Comparison of ENCODE assay signal across 14 cellular contexts in the genomic region with DNA sequence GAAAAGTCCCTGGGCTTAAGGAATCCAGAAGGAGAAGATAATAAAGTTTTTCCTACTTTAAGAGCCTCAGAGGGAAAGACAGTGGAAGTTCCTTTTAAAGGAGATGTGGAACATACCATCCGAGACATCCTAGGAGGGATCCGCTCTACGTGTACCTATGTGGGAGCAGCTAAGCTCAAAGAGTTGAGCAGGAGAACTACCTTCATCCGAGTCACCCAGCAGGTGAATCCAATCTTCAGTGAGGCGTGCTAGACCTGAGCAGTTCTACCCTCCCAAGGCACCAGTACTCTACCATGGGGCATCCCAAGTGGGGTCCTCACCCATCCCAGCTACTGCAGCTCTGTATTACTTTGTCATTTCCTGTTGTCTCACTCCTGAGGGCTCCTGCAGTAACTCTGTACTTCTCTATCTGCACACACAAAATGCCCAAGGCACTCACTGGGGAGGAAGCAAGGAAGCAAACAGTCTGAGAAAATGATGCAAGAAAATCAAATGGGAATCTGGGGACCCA. TPM values are rescaled to one million over a fixed set of nuclear protein-coding genes. Genes with fewer than 3 reads are reported as not detected.
DNase-seq lines count a peak whose midpoint lies in the region; ATAC-seq, FAIRE-seq and TF ChIP-seq lines count a peak whose summit lies in the region.
"Had no signal": no experiment of that assay in that cellular context is flagged by ENCODE, and none has a peak within 500 bp of the region (broad histone marks: within the 10 kb centered on the region; RNA-seq: fewer than 3 reads in every experiment).

No MANE protein-coding gene starts in this region.

- TF ChIP-seq EP300 in HepG2 (IDR thresholded peaks at IDR 0.05; ENCODE audit: low read depth in 2 of 2, low read length in 2 of 2): no peak
- no peak for TF ChIP-seq EP300 in HepG2 (CRISPR knock-in tag; IDR thresholded peaks at IDR 0.05; ENCODE audit: borderline replicate concordance)

- peaks cover 73 to 96% (median 91%) of the 10 kb centered on the region in 3 donors for H3K4me1 Mint-ChIP-seq in CD8-positive, alpha-beta memory T cell
- peaks cover 59% of the 10 kb centered on the region for H3K4me1 Mint-ChIP-seq in activated CD8-positive, alpha-beta T cell treated with anti-CD3 and anti-CD28 coated beads, Interleukin-2, amount 10 ng/mL, durations not matched to agents 7 days and 5 days (ENCODE audit: low read depth)

- 0 out of 2 replicates have a peak, but pooled peaks cover 3% of the 10 kb centered on the region for H4K20me1 ChIP-seq in HepG2 (ENCODE audit: insufficient read depth, low read length)

- H3K9me3 Mint-ChIP-seq in CD8-positive, alpha-beta memory T cell: no peaks in the 10 kb centered on the region
- no peaks in the 10 kb centered on the region for H3K9me3 Mint-ChIP-seq in activated CD8-positive, alpha-beta T cell treated with anti-CD3 and anti-CD28 coated beads, Interleukin-2, amount 10 ng/mL, durations not matched to agents 7 days and 5 days (ENCODE audit: insufficient read depth)

- peaks cover 70% of the 10 kb centered on the region for H3K36me3 ChIP-seq in CD8-positive, alpha-beta memory T cell (ENCODE audit: insufficient read depth, low read length)
- peaks cover 44 to 70% of the 10 kb centered on the region in 2 experiments for H3K36me3 ChIP-seq in HepG2 (replicated peaks in 1 of 2; ENCODE audit: control insufficient read depth in 1 of 2, insufficient read depth in 2 of 2, low read length in 2 of 2)

- CTCF ChIA-PET in CD8-positive, alpha-beta memory T cell (lab: Charles Lee): interaction anchor here (1.5 to 12.1 kb wide), 4 partner anchors 22 to 193 kb away, joined by 6 to 146 read pairs (median 6); a partner anchor contains a TSS
- CTCF ChIA-PET in activated CD8-positive, alpha-beta T cell treated with anti-CD3 and anti-CD28 coated beads, Interleukin-2, amount 10 ng/mL, durations not matched to agents 7 days and 5 days (lab: Charles Lee): interaction anchor here (0.7 to 21.9 kb wide), 6 partner anchors 8 to 193 kb away, joined by 3 to 801 read pairs (median 4); a partner anchor contains a TSS
- CTCF ChIA-PET in HepG2 (lab: Yijun Ruan, JAX; ENCODE audit: low intra/inter-chr PET ratio, low total read pairs): no interaction called here

- no peak overlapping the region for H2AFZ ChIP-seq in HepG2 (ENCODE audit: low read length)

- TF ChIP-seq POLR2A in HepG2 (IDR thresholded peaks at IDR 0.05; ENCODE audit: insufficient read depth in 1 of 2, low read depth in 2 of 2, low read length in 2 of 2): no peak; a peak in 1 of 4 replicates

- H3K27ac ChIP-seq in 22Rv1: peak overlapping the region; percentile 17; the same call in 1 of the 2 replicates
- no peak overlapping the region for H3K27ac ChIP-seq in CD8-positive, alpha-beta memory T cell (ENCODE audit: low read depth, low read length)
- H3K27ac ChIP-seq in HepG2 (ENCODE audit: extremely low read length, insufficient read depth, low read length): no peak overlapping the region

- no peak for TF ChIP-seq RAD21 in HepG2 (CRISPR knock-in tag; IDR thresholded peaks at IDR 0.05)

- no peak for DNase-seq in CD8-positive, alpha-beta memory T cell
- DNase-seq in activated CD8-positive, alpha-beta T cell treated with anti-CD3 and anti-CD28 coated beads, Interleukin-2, amount 10 ng/mL, durations not matched to agents 7 days and 5 days: no peak
- DNase-seq in HepG2 (ENCODE audit: low spot score) (no peak), retina (no peak), DMS79 (lab: John Stamatoyannopoulos, UW) (no peak)
- DNase-seq in activated CD8-positive, alpha-beta memory T cell treated with anti-CD3 and anti-CD28 coated beads, Interleukin-2, amount 50 U/mL, for 4 hours: no peak
- no peak for DNase-seq in stimulated activated CD4-positive, alpha-beta T cell treated with anti-CD3 and anti-CD28 coated beads, Interleukin-12 subunit alpha, Interleukin-12 subunit beta, amount 100 ng/mL, for 4 hours
- DNase-seq: effector CD4-positive, alpha-beta T cell; NCI-H1694; stimulated activated CD4-positive, alpha-beta T cell treated with anti-CD3 and anti-CD28 coated beads, Interleukin-4, amount 100 ng/mL, for 24 hours; stomach had no signal

- no peaks in the 10 kb centered on the region for H3K9me3 ChIP-seq in CD8-positive, alpha-beta memory T cell (ENCODE audit: low read length)
- no peaks in the 10 kb centered on the region for H3K9me3 ChIP-seq in HepG2 (ENCODE audit: low read length)
- H3K9me3 ChIP-seq: stomach had no signal

- H3K36me3 Mint-ChIP-seq in CD8-positive, alpha-beta memory T cell: peaks cover 4 to 81% (median 25%) of the 10 kb centered on the region in 3 donors
- peaks cover 70% of the 10 kb centered on the region for H3K36me3 Mint-ChIP-seq in activated CD8-positive, alpha-beta T cell treated with anti-CD3 and anti-CD28 coated beads, Interleukin-2, amount 10 ng/mL, durations not matched to agents 7 days and 5 days (ENCODE audit: low read depth)

- H3K27ac Mint-ChIP-seq in CD8-positive, alpha-beta memory T cell: peak overlapping the region in 7 of 8 donors; percentile 13 to 99 (median 51)
- peak overlapping the region; percentile 27 for H3K27ac Mint-ChIP-seq in activated CD8-positive, alpha-beta T cell treated with anti-CD3 and anti-CD28 coated beads, Interleukin-2, amount 10 ng/mL, durations not matched to agents 7 days and 5 days

- intact Hi-C loops in HepG2 (cut with micrococcal nuclease; ENCODE audit: unreplicated experiment): loop anchor here (10.0 kb wide), 1 partner anchor 1186 kb away; no protein-coding TSS in a partner anchor

- TF ChIP-seq CTCF in 22Rv1 (IDR thresholded peaks at IDR 0.05): no peak
- no peak for TF ChIP-seq CTCF in HepG2 (CRISPR knock-in tag; IDR thresholded peaks at IDR 0.05)

- in situ Hi-C loops in HepG2 (cut with HindIII; ENCODE audit: extremely low pct_ligation_motif_present, low pct_unique_long_range_greater_than_20kb): no loop called here

- BruUV-seq in HepG2 (replicated peaks; lab: Mats Ljungman, UMichigan): no TSS peak

- FAIRE-seq in HepG2 (lab: Jason Lieb, UNC): no peak
- FAIRE-seq: frontal cortex, islet of Langerhans had no signal

- H3K79me2 ChIP-seq in HepG2 (ENCODE audit: insufficient read depth, low read length): peaks cover 29% of the 10 kb centered on the region

- 99% methylated on average over 5 of the region's 5 CpGs for WGBS in HepG2 (ENCODE audit: low lambda C conversion rate)

- H3K4me3 Mint-ChIP-seq in CD8-positive, alpha-beta memory T cell: peak overlapping the region in 1 of 7 donors; percentile 96
- H3K4me3 Mint-ChIP-seq in activated CD8-positive, alpha-beta T cell treated with anti-CD3 and anti-CD28 coated beads, Interleukin-2, amount 10 ng/mL, durations not matched to agents 7 days and 5 days: no peak overlapping the region

- H3K9ac ChIP-seq in HepG2 (ENCODE audit: insufficient read depth, low read depth, low read length): no peak overlapping the region

- POLR2A ChIA-PET in CD8-positive, alpha-beta memory T cell (lab: Charles Lee): interaction anchor here (0.7 to 1.4 kb wide), 3 partner anchors 25 to 128 kb away, joined by 3 read pairs; a partner anchor contains a TSS
- POLR2A ChIA-PET in activated CD8-positive, alpha-beta T cell treated with anti-CD3 and anti-CD28 coated beads, Interleukin-2, amount 10 ng/mL, durations not matched to agents 7 days and 5 days (lab: Charles Lee): interaction anchor here (1.2 to 1.7 kb wide), 4 partner anchors 23 to 77 kb away, joined by 3 to 5 read pairs (median 4); a partner anchor contains a TSS
- POLR2A ChIA-PET in HepG2 (lab: Yijun Ruan, JAX): interaction anchor here (0.5 to 18.0 kb wide), 11 partner anchors 9 to 124 kb away, joined by 3 to 850 read pairs (median 6); a partner anchor contains a TSS

- no peak for ATAC-seq in activated CD8-positive, alpha-beta T cell treated with anti-CD3 and anti-CD28 coated beads, Interleukin-2, amount 10 ng/mL, durations not matched to agents 7 days and 5 days
- ATAC-seq in HepG2: no peak

- H3K4me2 ChIP-seq in HepG2 (ENCODE audit: low read depth, low read length): no peak overlapping the region

- peaks cover 0 to 2% of the 10 kb centered on the region in 2 donors for H3K27me3 Mint-ChIP-seq in CD8-positive, alpha-beta memory T cell
- no peaks in the 10 kb centered on the region for H3K27me3 Mint-ChIP-seq in activated CD8-positive, alpha-beta T cell treated with anti-CD3 and anti-CD28 coated beads, Interleukin-2, amount 10 ng/mL, durations not matched to agents 7 days and 5 days (ENCODE audit: low read depth)

- H3K4me3 ChIP-seq in CD8-positive, alpha-beta memory T cell (ENCODE audit: low read length): no peak overlapping the region
- no peak overlapping the region for H3K4me3 ChIP-seq in HepG2 (replicated peaks in 1 of 3; ENCODE audit: insufficient read depth in 1 of 3, low read depth in 2 of 3, low read length in 3 of 3)
- H3K4me3 ChIP-seq: stomach had no signal

- peaks cover 62% of the 10 kb centered on the region for H3K4me1 ChIP-seq in CD8-positive, alpha-beta memory T cell (ENCODE audit: insufficient read depth, low read length)
- H3K4me1 ChIP-seq in HepG2 (ENCODE audit: insufficient read depth, low read length): peaks cover 52% of the 10 kb centered on the region

- H3K27me3 ChIP-seq in CD8-positive, alpha-beta memory T cell (ENCODE audit: insufficient read depth, low read length, poor library complexity, severe bottlenecking): no peaks in the 10 kb centered on the region
- H3K27me3 ChIP-seq in HepG2 (ENCODE audit: control insufficient read depth in 1 of 2, insufficient read depth in 2 of 2, low read length in 2 of 2): no peaks in the 10 kb centered on the region; a peak in 1 of 5 replicates
- H3K27me3 ChIP-seq: stomach had no signal

RNA-seq across cellular contexts. Expression of a gene that starts 3.8 kb away (rescaled TPM):
- total RNA-seq in CD8-positive, alpha-beta memory T cell: 100 to 1,000 TPM; 101 to 106 TPM
- 161 TPM for polyA plus RNA-seq in CD8-positive, alpha-beta memory T cell
- total RNA-seq in activated CD8-positive, alpha-beta T cell treated with anti-CD3 and anti-CD28 coated beads, Interleukin-2, amount 10 ng/mL, durations not matched to agents 7 days and 5 days: 100 to 1,000 TPM; 128 to 131 TPM
- total RNA-seq in HepG2 (2016; rRNA removed; fragmentation: Illumina TruSeq; extraction: Trizol): 73.5 and 73.7 TPM in 2 replicates
- total RNA-seq in HepG2 (2016; cell fraction: cytosol; rRNA removed; fragmentation: Illumina TruSeq; extraction: Trizol; ENCODE audit: low read depth): 13.7 and 18.4 TPM in 2 replicates
- total RNA-seq in HepG2 (2016; cell fraction: insoluble cytoplasmic fraction; rRNA removed; fragmentation: Illumina TruSeq; extraction: Trizol): 68.8 and 73.9 TPM in 2 replicates
- total RNA-seq in HepG2 (2016; cell fraction: membrane; rRNA removed; fragmentation: Illumina TruSeq; extraction: Trizol): 41.9 and 48.5 TPM in 2 replicates
- total RNA-seq in HepG2 (2016; cell fraction: nucleus; rRNA removed; fragmentation: Illumina TruSeq; extraction: Trizol): 48.8 and 53.9 TPM in 2 replicates
- 52.0 and 59.8 TPM in 2 replicates for polyA plus RNA-seq in HepG2 (2011; rRNA removed)
- 32.2 and 34.7 TPM in 2 replicates for polyA plus RNA-seq in HepG2 (2011; cell fraction: cytosol; rRNA removed)
- 73.2 and 83.2 TPM in 2 replicates for polyA plus RNA-seq in HepG2 (2011; cell fraction: nucleus; rRNA removed)
- 36.1 and 60.0 TPM in 2 replicates for polyA plus RNA-seq in HepG2 (2012)
- polyA plus RNA-seq in HepG2 (2016; cell fraction: cytosol; fragmentation: Illumina TruSeq; extraction: Trizol; ENCODE audit: low read depth): 10.3 and 11.1 TPM in 2 replicates
- polyA plus RNA-seq in HepG2 (2016; cell fraction: insoluble cytoplasmic fraction; fragmentation: Illumina TruSeq; extraction: Trizol; ENCODE audit: low read depth): 65.8 and 69.3 TPM in 2 replicates
- polyA plus RNA-seq in HepG2 (2016; cell fraction: membrane; fragmentation: Illumina TruSeq; extraction: Trizol; ENCODE audit: low read depth): 26.7 and 30.0 TPM in 2 replicates
- 53.3 and 55.1 TPM in 2 replicates for polyA plus RNA-seq in HepG2 (2016; cell fraction: nucleus; fragmentation: Illumina TruSeq; extraction: Trizol; ENCODE audit: insufficient read depth, low read depth)
- polyA minus RNA-seq in HepG2 (2011; rRNA and poly(A)+ RNA removed; ENCODE audit: low replicate concordance): 36.9 and 44.7 TPM in 2 replicates
- 25.1 and 30.9 TPM in 2 replicates for polyA minus RNA-seq in HepG2 (2011; cell fraction: cytosol; rRNA and poly(A)+ RNA removed)
- polyA minus RNA-seq in HepG2 (2011; cell fraction: nucleus; rRNA and poly(A)+ RNA removed): 82.3 and 93.4 TPM in 2 replicates

RNA-seq across cellular contexts. Expression of a gene that starts 5.9 kb away (rescaled TPM):
- total RNA-seq in CD8-positive, alpha-beta memory T cell: 10 to 100 TPM; 43.6 to 48.6 TPM
- polyA plus RNA-seq in CD8-positive, alpha-beta memory T cell: 96.8 TPM
- total RNA-seq in activated CD8-positive, alpha-beta T cell treated with anti-CD3 and anti-CD28 coated beads, Interleukin-2, amount 10 ng/mL, durations not matched to agents 7 days and 5 days: 10 to 100 TPM; 67.2 to 68.4 TPM
- total RNA-seq in HepG2 (2016; rRNA removed; fragmentation: Illumina TruSeq; extraction: Trizol): 273 and 345 TPM in 2 replicates
- 151 and 152 TPM in 2 replicates for total RNA-seq in HepG2 (2016; cell fraction: cytosol; rRNA removed; fragmentation: Illumina TruSeq; extraction: Trizol; ENCODE audit: low read depth)
- 269 and 346 TPM in 2 replicates for total RNA-seq in HepG2 (2016; cell fraction: insoluble cytoplasmic fraction; rRNA removed; fragmentation: Illumina TruSeq; extraction: Trizol)
- total RNA-seq in HepG2 (2016; cell fraction: membrane; rRNA removed; fragmentation: Illumina TruSeq; extraction: Trizol): 294 and 315 TPM in 2 replicates
- total RNA-seq in HepG2 (2016; cell fraction: nucleus; rRNA removed; fragmentation: Illumina TruSeq; extraction: Trizol): 141 and 150 TPM in 2 replicates
- 185 and 210 TPM in 2 replicates for polyA plus RNA-seq in HepG2 (2011; rRNA removed)
- polyA plus RNA-seq in HepG2 (2011; cell fraction: cytosol; rRNA removed): 161 and 177 TPM in 2 replicates
- 147 and 170 TPM in 2 replicates for polyA plus RNA-seq in HepG2 (2011; cell fraction: nucleus; rRNA removed)
- polyA plus RNA-seq in HepG2 (2012): 162 and 212 TPM in 2 replicates
- 118 and 119 TPM in 2 replicates for polyA plus RNA-seq in HepG2 (2016; cell fraction: cytosol; fragmentation: Illumina TruSeq; extraction: Trizol; ENCODE audit: low read depth)
- polyA plus RNA-seq in HepG2 (2016; cell fraction: insoluble cytoplasmic fraction; fragmentation: Illumina TruSeq; extraction: Trizol; ENCODE audit: low read depth): 260 and 276 TPM in 2 replicates
- polyA plus RNA-seq in HepG2 (2016; cell fraction: membrane; fragmentation: Illumina TruSeq; extraction: Trizol; ENCODE audit: low read depth): 194 and 205 TPM in 2 replicates
- polyA plus RNA-seq in HepG2 (2016; cell fraction: nucleus; fragmentation: Illumina TruSeq; extraction: Trizol; ENCODE audit: insufficient read depth, low read depth): 151 and 154 TPM in 2 replicates
- 58.4 and 179 TPM in 2 replicates for polyA minus RNA-seq in HepG2 (2011; rRNA and poly(A)+ RNA removed; ENCODE audit: low replicate concordance)
- polyA minus RNA-seq in HepG2 (2011; cell fraction: cytosol; rRNA and poly(A)+ RNA removed): 65.5 and 85.5 TPM in 2 replicates
- 138 and 175 TPM in 2 replicates for polyA minus RNA-seq in HepG2 (2011; cell fraction: nucleus; rRNA and poly(A)+ RNA removed)

RNA-seq across cellular contexts. Expression of a gene that starts 6.4 kb away (rescaled TPM):
- total RNA-seq in CD8-positive, alpha-beta memory T cell: 100 to 1,000 TPM; 232 to 240 TPM
- 364 TPM for polyA plus RNA-seq in CD8-positive, alpha-beta memory T cell
- 100 to 1,000 TPM; 214 to 222 TPM for total RNA-seq in activated CD8-positive, alpha-beta T cell treated with anti-CD3 and anti-CD28 coated beads, Interleukin-2, amount 10 ng/mL, durations not matched to agents 7 days and 5 days
- total RNA-seq in HepG2 (2016; rRNA removed; fragmentation: Illumina TruSeq; extraction: Trizol): 713 and 818 TPM in 2 replicates
- 394 and 546 TPM in 2 replicates for total RNA-seq in HepG2 (2016; cell fraction: cytosol; rRNA removed; fragmentation: Illumina TruSeq; extraction: Trizol; ENCODE audit: low read depth)
- 727 and 841 TPM in 2 replicates for total RNA-seq in HepG2 (2016; cell fraction: insoluble cytoplasmic fraction; rRNA removed; fragmentation: Illumina TruSeq; extraction: Trizol)
- total RNA-seq in HepG2 (2016; cell fraction: membrane; rRNA removed; fragmentation: Illumina TruSeq; extraction: Trizol): 518 and 609 TPM in 2 replicates
- total RNA-seq in HepG2 (2016; cell fraction: nucleus; rRNA removed; fragmentation: Illumina TruSeq; extraction: Trizol): 243 and 273 TPM in 2 replicates
- 473 and 535 TPM in 2 replicates for polyA plus RNA-seq in HepG2 (2011; rRNA removed)
- polyA plus RNA-seq in HepG2 (2011; cell fraction: cytosol; rRNA removed): 355 and 455 TPM in 2 replicates
- polyA plus RNA-seq in HepG2 (2011; cell fraction: nucleus; rRNA removed): 126 and 158 TPM in 2 replicates
- polyA plus RNA-seq in HepG2 (2012): 433 and 508 TPM in 2 replicates
- polyA plus RNA-seq in HepG2 (2016; cell fraction: cytosol; fragmentation: Illumina TruSeq; extraction: Trizol; ENCODE audit: low read depth): 449 and 646 TPM in 2 replicates
- 889 and 948 TPM in 2 replicates for polyA plus RNA-seq in HepG2 (2016; cell fraction: insoluble cytoplasmic fraction; fragmentation: Illumina TruSeq; extraction: Trizol; ENCODE audit: low read depth)
- polyA plus RNA-seq in HepG2 (2016; cell fraction: membrane; fragmentation: Illumina TruSeq; extraction: Trizol; ENCODE audit: low read depth): 521 and 635 TPM in 2 replicates
- polyA plus RNA-seq in HepG2 (2016; cell fraction: nucleus; fragmentation: Illumina TruSeq; extraction: Trizol; ENCODE audit: insufficient read depth, low read depth): 510 and 513 TPM in 2 replicates
- polyA minus RNA-seq in HepG2 (2011; rRNA and poly(A)+ RNA removed; ENCODE audit: low replicate concordance): 166 and 230 TPM in 2 replicates
- polyA minus RNA-seq in HepG2 (2011; cell fraction: cytosol; rRNA and poly(A)+ RNA removed): 89.3 and 98.3 TPM in 2 replicates
- polyA minus RNA-seq in HepG2 (2011; cell fraction: nucleus; rRNA and poly(A)+ RNA removed): 88.1 and 108 TPM in 2 replicates

RNA-seq across cellular contexts. Expression of a gene that starts 22.7 kb away (rescaled TPM):
- 10 to 100 TPM; 15.5 to 16.2 TPM for total RNA-seq in CD8-positive, alpha-beta memory T cell
- polyA plus RNA-seq in CD8-positive, alpha-beta memory T cell: 25.8 TPM
- total RNA-seq in activated CD8-positive, alpha-beta T cell treated with anti-CD3 and anti-CD28 coated beads, Interleukin-2, amount 10 ng/mL, durations not matched to agents 7 days and 5 days: 10 to 100 TPM; 16.9 to 18.2 TPM
- 48.7 and 66.0 TPM in 2 replicates for total RNA-seq in HepG2 (2016; rRNA removed; fragmentation: Illumina TruSeq; extraction: Trizol)
- total RNA-seq in HepG2 (2016; cell fraction: cytosol; rRNA removed; fragmentation: Illumina TruSeq; extraction: Trizol; ENCODE audit: low read depth): 27.9 and 34.0 TPM in 2 replicates
- 53.9 and 66.6 TPM in 2 replicates for total RNA-seq in HepG2 (2016; cell fraction: insoluble cytoplasmic fraction; rRNA removed; fragmentation: Illumina TruSeq; extraction: Trizol)
- 41.5 and 42.5 TPM in 2 replicates for total RNA-seq in HepG2 (2016; cell fraction: membrane; rRNA removed; fragmentation: Illumina TruSeq; extraction: Trizol)
- total RNA-seq in HepG2 (2016; cell fraction: nucleus; rRNA removed; fragmentation: Illumina TruSeq; extraction: Trizol): 27.7 and 28.0 TPM in 2 replicates
- polyA plus RNA-seq in HepG2 (2011; rRNA removed): 38.2 and 44.1 TPM in 2 replicates
- 35.9 and 43.6 TPM in 2 replicates for polyA plus RNA-seq in HepG2 (2011; cell fraction: cytosol; rRNA removed)
- 45.5 and 46.7 TPM in 2 replicates for polyA plus RNA-seq in HepG2 (2011; cell fraction: nucleus; rRNA removed)
- polyA plus RNA-seq in HepG2 (2012): 24.5 and 30.3 TPM in 2 replicates
- polyA plus RNA-seq in HepG2 (2016; cell fraction: cytosol; fragmentation: Illumina TruSeq; extraction: Trizol; ENCODE audit: low read depth): 24.6 and 32.2 TPM in 2 replicates
- 50.1 and 54.2 TPM in 2 replicates for polyA plus RNA-seq in HepG2 (2016; cell fraction: insoluble cytoplasmic fraction; fragmentation: Illumina TruSeq; extraction: Trizol; ENCODE audit: low read depth)
- polyA plus RNA-seq in HepG2 (2016; cell fraction: membrane; fragmentation: Illumina TruSeq; extraction: Trizol; ENCODE audit: low read depth): 30.8 and 33.7 TPM in 2 replicates
- 41.8 and 50.7 TPM in 2 replicates for polyA plus RNA-seq in HepG2 (2016; cell fraction: nucleus; fragmentation: Illumina TruSeq; extraction: Trizol; ENCODE audit: insufficient read depth, low read depth)
- 10.6 and 24.5 TPM in 2 replicates for polyA minus RNA-seq in HepG2 (2011; rRNA and poly(A)+ RNA removed; ENCODE audit: low replicate concordance)
- polyA minus RNA-seq in HepG2 (2011; cell fraction: cytosol; rRNA and poly(A)+ RNA removed): 4.9 and 8.5 TPM in 2 replicates
- 19.6 and 23.2 TPM in 2 replicates for polyA minus RNA-seq in HepG2 (2011; cell fraction: nucleus; rRNA and poly(A)+ RNA removed)

RNA-seq across cellular contexts. Expression of a gene that starts 24.4 kb away (rescaled TPM):
- 1 to 10 TPM; 3.2 to 3.7 TPM for total RNA-seq in CD8-positive, alpha-beta memory T cell
- not detected for polyA plus RNA-seq in CD8-positive, alpha-beta memory T cell
- total RNA-seq in activated CD8-positive, alpha-beta T cell treated with anti-CD3 and anti-CD28 coated beads, Interleukin-2, amount 10 ng/mL, durations not matched to agents 7 days and 5 days: 1 to 10 TPM; 2.7 to 3.1 TPM
- 1.9 and 3.2 TPM in 2 replicates for total RNA-seq in HepG2 (2016; rRNA removed; fragmentation: Illumina TruSeq; extraction: Trizol)
- 2.0 and 2.8 TPM in 2 replicates for total RNA-seq in HepG2 (2016; cell fraction: cytosol; rRNA removed; fragmentation: Illumina TruSeq; extraction: Trizol; ENCODE audit: low read depth)
- 0.86 and 4.5 TPM in 2 replicates for total RNA-seq in HepG2 (2016; cell fraction: insoluble cytoplasmic fraction; rRNA removed; fragmentation: Illumina TruSeq; extraction: Trizol)
- total RNA-seq in HepG2 (2016; cell fraction: membrane; rRNA removed; fragmentation: Illumina TruSeq; extraction: Trizol): 2.8 and 3.2 TPM in 2 replicates
- total RNA-seq in HepG2 (2016; cell fraction: nucleus; rRNA removed; fragmentation: Illumina TruSeq; extraction: Trizol): 5.9 and 9.4 TPM in 2 replicates
- 9.5 and 10.6 TPM in 2 replicates for polyA plus RNA-seq in HepG2 (2011; rRNA removed)
- 2.8 and 4.4 TPM in 2 replicates for polyA plus RNA-seq in HepG2 (2011; cell fraction: cytosol; rRNA removed)
- 70.4 and 118 TPM in 2 replicates for polyA plus RNA-seq in HepG2 (2011; cell fraction: nucleus; rRNA removed)
- polyA plus RNA-seq in HepG2 (2012): 5.0 and 6.8 TPM in 2 replicates
- polyA plus RNA-seq in HepG2 (2016; cell fraction: cytosol; fragmentation: Illumina TruSeq; extraction: Trizol; ENCODE audit: low read depth): 1.5 and 2.0 TPM in 2 replicates
- polyA plus RNA-seq in HepG2 (2016; cell fraction: insoluble cytoplasmic fraction; fragmentation: Illumina TruSeq; extraction: Trizol; ENCODE audit: low read depth): 1.4 and 1.7 TPM in 2 replicates
- polyA plus RNA-seq in HepG2 (2016; cell fraction: membrane; fragmentation: Illumina TruSeq; extraction: Trizol; ENCODE audit: low read depth): 1.9 and 2.6 TPM in 2 replicates
- polyA plus RNA-seq in HepG2 (2016; cell fraction: nucleus; fragmentation: Illumina TruSeq; extraction: Trizol; ENCODE audit: insufficient read depth, low read depth): 19.1 and 23.5 TPM in 2 replicates
- polyA minus RNA-seq in HepG2 (2011; rRNA and poly(A)+ RNA removed; ENCODE audit: low replicate concordance): 10.5 and 15.8 TPM in 2 replicates
- 1.6 TPM in 1 of 2 replicates, not detected in the other for polyA minus RNA-seq in HepG2 (2011; cell fraction: cytosol; rRNA and poly(A)+ RNA removed)
- 19.0 and 26.3 TPM in 2 replicates for polyA minus RNA-seq in HepG2 (2011; cell fraction: nucleus; rRNA and poly(A)+ RNA removed)
